Comparison of ENCODE assay signal across 1 cellular context in genomic region chrX:70231666-70232065, GRCh38.
A peak's percentile ranks its signal among the peaks of the same experiment; 100 is the strongest.
TF ChIP-seq lines count a peak whose summit lies in the region.

No MANE protein-coding gene starts in this region.

TF ChIP-seq in HepG2, 621 proteins besides CTCF, POLR2A, EP300 and RAD21:
- TF ChIP-seq ZNF512 (CRISPR knock-in tag; IDR thresholded peaks at IDR 0.05) = no peak
- TF ChIP-seq, protein P1, sequence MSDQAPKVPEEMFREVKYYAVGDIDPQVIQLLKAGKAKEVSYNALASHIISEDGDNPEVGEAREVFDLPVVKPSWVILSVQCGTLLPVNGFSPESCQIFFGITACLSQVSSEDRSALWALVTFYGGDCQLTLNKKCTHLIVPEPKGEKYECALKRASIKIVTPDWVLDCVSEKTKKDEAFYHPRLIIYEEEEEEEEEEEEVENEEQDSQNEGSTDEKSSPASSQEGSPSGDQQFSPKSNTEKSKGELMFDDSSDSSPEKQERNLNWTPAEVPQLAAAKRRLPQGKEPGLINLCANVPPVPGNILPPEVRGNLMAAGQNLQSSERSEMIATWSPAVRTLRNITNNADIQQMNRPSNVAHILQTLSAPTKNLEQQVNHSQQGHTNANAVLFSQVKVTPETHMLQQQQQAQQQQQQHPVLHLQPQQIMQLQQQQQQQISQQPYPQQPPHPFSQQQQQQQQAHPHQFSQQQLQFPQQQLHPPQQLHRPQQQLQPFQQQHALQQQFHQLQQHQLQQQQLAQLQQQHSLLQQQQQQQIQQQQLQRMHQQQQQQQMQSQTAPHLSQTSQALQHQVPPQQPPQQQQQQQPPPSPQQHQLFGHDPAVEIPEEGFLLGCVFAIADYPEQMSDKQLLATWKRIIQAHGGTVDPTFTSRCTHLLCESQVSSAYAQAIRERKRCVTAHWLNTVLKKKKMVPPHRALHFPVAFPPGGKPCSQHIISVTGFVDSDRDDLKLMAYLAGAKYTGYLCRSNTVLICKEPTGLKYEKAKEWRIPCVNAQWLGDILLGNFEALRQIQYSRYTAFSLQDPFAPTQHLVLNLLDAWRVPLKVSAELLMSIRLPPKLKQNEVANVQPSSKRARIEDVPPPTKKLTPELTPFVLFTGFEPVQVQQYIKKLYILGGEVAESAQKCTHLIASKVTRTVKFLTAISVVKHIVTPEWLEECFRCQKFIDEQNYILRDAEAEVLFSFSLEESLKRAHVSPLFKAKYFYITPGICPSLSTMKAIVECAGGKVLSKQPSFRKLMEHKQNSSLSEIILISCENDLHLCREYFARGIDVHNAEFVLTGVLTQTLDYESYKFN (CRISPR knock-in tag; conservative IDR thresholded peaks at IDR 0.05) = 0 out of 2 replicates have a peak, but pooled peaks have one; percentile 12
- TF ChIP-seq FOXP1 (IDR thresholded peaks at IDR 0.05) = no peak
- peak; percentile 14; the same call in 1 of the 2 replicates for TF ChIP-seq FOXP1 (CRISPR knock-in tag; IDR thresholded peaks at IDR 0.05)
